ENCODE assay signal across 16 cellular contexts in the genomic region with DNA sequence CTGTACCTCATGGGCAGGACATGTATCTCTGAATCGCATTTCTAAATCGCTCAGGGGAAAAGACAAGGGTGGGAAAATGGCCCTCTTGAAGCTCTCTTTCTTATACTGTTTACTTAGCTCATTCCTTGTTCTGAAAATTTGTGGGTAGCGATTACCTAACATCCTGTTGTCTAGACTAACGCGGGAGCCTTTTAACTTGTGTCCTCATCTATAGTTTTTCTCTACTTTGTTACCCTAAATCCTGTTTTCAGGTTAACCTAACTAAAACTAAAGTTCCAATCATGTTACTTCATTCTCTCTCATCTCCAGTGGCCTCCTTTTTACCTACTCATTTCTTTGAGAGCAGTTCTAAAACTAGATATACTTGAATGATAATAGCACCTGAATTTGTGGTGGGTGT. TPM values are rescaled to one million over a fixed set of nuclear protein-coding genes. Genes with fewer than 3 reads are reported as not detected.
DNase-seq lines count a peak whose midpoint lies in the region; ATAC-seq, FAIRE-seq and TF ChIP-seq lines count a peak whose summit lies in the region.
"Had no signal": no experiment of that assay in that cellular context is flagged by ENCODE, and none has a peak within 500 bp of the region (broad histone marks: within the 10 kb centered on the region; RNA-seq: fewer than 3 reads in every experiment).

No MANE protein-coding gene starts in this region.

- peak; percentile 57 for FAIRE-seq in GM19239 (lab: Jason Lieb, UNC)

- peak overlapping the region; percentile 34 for H3K27ac ChIP-seq in CD4-positive, alpha-beta T cell (ENCODE audit: low read depth, low read length)
- H3K27ac ChIP-seq in foreskin keratinocyte: no peak overlapping the region
- H3K27ac ChIP-seq: C4-2B, testis had no signal

- no peaks in the 10 kb centered on the region for H3K27me3 ChIP-seq in CD4-positive, alpha-beta T cell (ENCODE audit: control insufficient read depth, insufficient read depth, low read length)
- no peaks in the 10 kb centered on the region for H3K27me3 ChIP-seq in foreskin keratinocyte
- H3K27me3 ChIP-seq: testis had no signal

- H3K9me3 Mint-ChIP-seq in CD4-positive, alpha-beta T cell: no peaks in the 10 kb centered on the region
- H3K9me3 Mint-ChIP-seq in activated CD4-positive, alpha-beta memory T cell treated with anti-CD3 and anti-CD28 coated beads, Interleukin-2, amount 10 ng/mL, durations not matched to agents 7 days and 5 days: no peaks in the 10 kb centered on the region

- no peaks in the 10 kb centered on the region for H3K36me3 Mint-ChIP-seq in CD4-positive, alpha-beta T cell (ENCODE audit: low read depth)
- peaks cover 6% of the 10 kb centered on the region for H3K36me3 Mint-ChIP-seq in activated CD4-positive, alpha-beta memory T cell treated with anti-CD3 and anti-CD28 coated beads, Interleukin-2, amount 10 ng/mL, durations not matched to agents 7 days and 5 days (ENCODE audit: low read depth)

- H3K4me1 ChIP-seq in foreskin keratinocyte: peaks cover 12% of the 10 kb centered on the region

- POLR2A ChIA-PET in CD4-positive, alpha-beta T cell (lab: Charles Lee): interaction anchor here (0.8 to 1.0 kb wide), 2 partner anchors 9 to 52 kb away, joined by 3 read pairs; no protein-coding TSS in a partner anchor
- POLR2A ChIA-PET in activated CD4-positive, alpha-beta memory T cell treated with anti-CD3 and anti-CD28 coated beads, Interleukin-2, amount 10 ng/mL, durations not matched to agents 7 days and 5 days (lab: Charles Lee): interaction anchor here (1.6 kb wide), 1 partner anchor 142 kb away, joined by 6 read pairs; a partner anchor contains a TSS

- no peak for TF ChIP-seq CTCF in CD4-positive, alpha-beta T cell (IDR thresholded peaks at IDR 0.05)
- TF ChIP-seq CTCF in fibroblast of villous mesenchyme (IDR thresholded peaks at IDR 0.05; ENCODE audit: insufficient read depth, low read depth, low read length): no peak
- no peak for TF ChIP-seq CTCF in foreskin keratinocyte (conservative IDR thresholded peaks at IDR 0.05)

- H3K27me3 Mint-ChIP-seq in CD4-positive, alpha-beta T cell: no peaks in the 10 kb centered on the region
- H3K27me3 Mint-ChIP-seq in activated CD4-positive, alpha-beta memory T cell treated with anti-CD3 and anti-CD28 coated beads, Interleukin-2, amount 10 ng/mL, durations not matched to agents 7 days and 5 days: no peaks in the 10 kb centered on the region

- no peaks in the 10 kb centered on the region for H3K9me3 ChIP-seq in CD4-positive, alpha-beta T cell (ENCODE audit: control insufficient read depth, low read length)
- H3K9me3 ChIP-seq: testis had no signal

- intact Hi-C loops in CD4-positive, alpha-beta T cell (cut with DNase I, micrococcal nuclease): loop anchor here in 1 of 2 experiments (5.0 kb wide), 1 partner anchor 52 kb away; a partner anchor contains a TSS

- H3K4me3 Mint-ChIP-seq in CD4-positive, alpha-beta T cell: peak overlapping the region; percentile 2
- H3K4me3 Mint-ChIP-seq in activated CD4-positive, alpha-beta memory T cell treated with anti-CD3 and anti-CD28 coated beads, Interleukin-2, amount 10 ng/mL, durations not matched to agents 7 days and 5 days: no peak overlapping the region
- H3K4me3 Mint-ChIP-seq: nephron progenitor cell had no signal

- ATAC-seq in CD4-positive, alpha-beta T cell (ENCODE audit: poor library complexity): peak; percentile 79
- no peak for ATAC-seq in foreskin keratinocyte
- no peak for ATAC-seq in GM19328 (IDR thresholded peaks at IDR 0.05; ENCODE audit: unreplicated experiment)
- ATAC-seq in GM18511 (IDR thresholded peaks at IDR 0.05; ENCODE audit: unreplicated experiment): no peak
- ATAC-seq: left cardiac atrium, sciatic nerve had no signal

- no peak overlapping the region for H3K4me3 ChIP-seq in fibroblast of villous mesenchyme (ENCODE audit: low read depth, low read length)
- H3K4me3 ChIP-seq: testis had no signal

- CTCF ChIA-PET in CD4-positive, alpha-beta T cell (lab: Charles Lee): no interaction called here
- CTCF ChIA-PET in activated CD4-positive, alpha-beta memory T cell treated with anti-CD3 and anti-CD28 coated beads, Interleukin-2, amount 10 ng/mL, durations not matched to agents 7 days and 5 days (lab: Charles Lee): no interaction called here

- peak overlapping the region; percentile 73 for H3K27ac Mint-ChIP-seq in CD4-positive, alpha-beta T cell
- peak overlapping the region; percentile 4 for H3K27ac Mint-ChIP-seq in activated CD4-positive, alpha-beta memory T cell treated with anti-CD3 and anti-CD28 coated beads, Interleukin-2, amount 10 ng/mL, durations not matched to agents 7 days and 5 days

- peaks cover 38% of the 10 kb centered on the region for H3K4me1 Mint-ChIP-seq in CD4-positive, alpha-beta T cell (ENCODE audit: low read depth)
- peaks cover 45% of the 10 kb centered on the region for H3K4me1 Mint-ChIP-seq in activated CD4-positive, alpha-beta memory T cell treated with anti-CD3 and anti-CD28 coated beads, Interleukin-2, amount 10 ng/mL, durations not matched to agents 7 days and 5 days

- DNase-seq in CD4-positive, alpha-beta T cell: no peak
- DNase-seq in GM19239 (ENCODE audit: insufficient read length, low spot score): no peak
- no peak for DNase-seq in activated CD4-positive, alpha-beta memory T cell treated with anti-CD3 and anti-CD28 coated beads, Interleukin-2, amount 10 ng/mL, durations not matched to agents 7 days and 5 days
- peak; percentile 83 for DNase-seq in fibroblast of villous mesenchyme (ENCODE audit: low read depth)
- DNase-seq in foreskin keratinocyte: no peak
- no peak for DNase-seq in AML-193 (lab: John Stamatoyannopoulos, UW)
- DNase-seq: GF-D8, left cardiac atrium, NCI-H226, nephron progenitor cell, T1000, testis had no signal

RNA-seq across cellular contexts. Expression of a gene that starts 45.0 kb away (rescaled TPM):
- total RNA-seq in CD4-positive, alpha-beta T cell: 1 to 10 TPM; 7.9 to 9.1 TPM
- 10 to 100 TPM; 18.0 to 18.5 TPM for total RNA-seq in activated CD4-positive, alpha-beta memory T cell treated with anti-CD3 and anti-CD28 coated beads, Interleukin-2, amount 10 ng/mL, durations not matched to agents 7 days and 5 days
- 29.6 and 47.1 TPM in 2 replicates for total RNA-seq in fibroblast of villous mesenchyme
- 9.8 and 10.5 TPM in 2 replicates for total RNA-seq in foreskin keratinocyte
- polyA plus RNA-seq in foreskin keratinocyte: 2.9 and 3.3 TPM in 2 replicates

RNA-seq across cellular contexts. Expression of a gene that starts 50.6 kb away (rescaled TPM):
- total RNA-seq in CD4-positive, alpha-beta T cell: 10 to 100 TPM; 24.5 to 26.6 TPM
- total RNA-seq in activated CD4-positive, alpha-beta memory T cell treated with anti-CD3 and anti-CD28 coated beads, Interleukin-2, amount 10 ng/mL, durations not matched to agents 7 days and 5 days: 10 to 100 TPM; 31.9 to 32.1 TPM
- total RNA-seq in fibroblast of villous mesenchyme (39.0 and 56.1 TPM in 2 replicates), foreskin keratinocyte (28.4 and 29.9 TPM in 2 replicates)
- 4.8 and 6.2 TPM in 2 replicates for polyA plus RNA-seq in foreskin keratinocyte
